ENCODE assay signal across 2 cellular contexts in the genomic region with DNA sequence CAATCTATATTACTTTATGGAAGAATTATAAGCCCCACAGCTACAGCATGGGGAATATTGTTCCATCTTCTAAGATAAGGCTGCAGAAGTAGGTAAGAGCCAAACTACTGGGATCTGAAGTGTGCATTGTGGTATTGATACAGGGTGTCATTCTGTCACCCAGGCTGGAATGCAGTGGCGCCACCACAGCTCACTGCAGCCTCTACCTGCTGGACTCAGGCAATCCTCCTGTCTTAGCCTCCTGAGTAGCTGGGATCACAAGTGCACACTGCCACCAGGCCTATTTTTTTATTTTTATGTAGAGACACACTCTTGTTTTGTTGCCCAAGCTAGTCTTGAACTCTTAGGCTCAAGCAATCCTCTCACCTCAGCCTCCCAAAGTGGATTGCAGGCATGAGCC.
TF ChIP-seq lines count a peak whose summit lies in the region.

No MANE protein-coding gene starts in this region.

TF ChIP-seq in WTC11, 78 proteins besides CTCF, POLR2A, EP300 and RAD21:
- TF ChIP-seq NFATC4 (CRISPR knock-in tag; IDR thresholded peaks at IDR 0.05) (0 out of 2 replicates have a peak, but pooled peaks have one; percentile 48), GABPB1 (CRISPR knock-in tag; IDR thresholded peaks at IDR 0.05) (no peak)

TF ChIP-seq in HepG2, 621 proteins besides CTCF, POLR2A, EP300 and RAD21:
- TF ChIP-seq ZNF770 (CRISPR knock-in tag; IDR thresholded peaks at IDR 0.05) (peak; percentile 95), BHLHE40 (IDR thresholded peaks at IDR 0.05; ENCODE audit: low read length) (no peak), ZNF773 (CRISPR knock-in tag; IDR thresholded peaks at IDR 0.05; ENCODE audit: borderline replicate concordance) (no peak), ZNF512 (CRISPR knock-in tag; IDR thresholded peaks at IDR 0.05) (no peak), SOX5 (CRISPR knock-in tag; IDR thresholded peaks at IDR 0.05; ENCODE audit: borderline replicate concordance) (no peak), ZBTB33 (CRISPR knock-in tag; IDR thresholded peaks at IDR 0.05) (peak; percentile 88), CBX1 (IDR thresholded peaks at IDR 0.05; ENCODE audit: low read depth) (no peak), MXD4 (CRISPR knock-in tag; IDR thresholded peaks at IDR 0.05) (no peak)
TF ChIP-seq in HepG2: peak in this region for 2.
